ENCODE assay signal across 9 cellular contexts in the genomic region with DNA sequence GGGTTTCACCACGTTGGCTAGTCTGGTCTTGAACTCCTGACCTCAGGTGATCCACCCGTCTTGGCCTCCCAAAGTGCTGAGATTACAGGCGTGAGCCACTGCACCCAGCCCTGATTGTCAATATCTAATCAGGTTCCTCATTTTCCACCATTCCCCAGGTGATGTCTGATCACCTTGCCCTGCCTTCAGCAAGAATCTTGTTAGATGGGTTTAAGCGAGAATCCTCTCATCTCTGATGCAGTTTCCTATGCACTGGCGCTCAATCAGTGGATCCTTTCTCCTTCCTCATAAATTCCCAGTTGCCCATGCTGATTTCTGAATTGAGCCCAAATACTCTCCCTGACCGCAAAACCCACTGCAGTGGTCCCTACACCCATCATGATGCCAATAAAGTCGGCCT. TPM values are rescaled to one million over a fixed set of nuclear protein-coding genes. Genes with fewer than 3 reads are reported as not detected.
A peak's percentile ranks its signal among the peaks of the same experiment; 100 is the strongest.
DNase-seq lines count a peak whose midpoint lies in the region; FAIRE-seq and TF ChIP-seq lines count a peak whose summit lies in the region.
"Had no signal": no experiment of that assay in that cellular context is flagged by ENCODE, and none has a peak within 500 bp of the region (broad histone marks: within the 10 kb centered on the region; RNA-seq: fewer than 3 reads in every experiment).

No MANE protein-coding gene starts in this region.

- no peak overlapping the region for H3K9ac ChIP-seq in mammary epithelial cell (ENCODE audit: insufficient read depth, low read length)

- no TSS peak for BruUV-seq in mammary epithelial cell (replicated peaks; lab: Mats Ljungman, UMichigan)

- DNase-seq in mammary epithelial cell: no peak
- DNase-seq in epidermal melanocyte (ENCODE audit: insufficient read length, low spot score): no peak
- no peak for DNase-seq in GM19239 (ENCODE audit: insufficient read length, low spot score)
- DNase-seq in NCI-H187 treated with DMSO at 0.1 percent for 48 hours (lab: John Stamatoyannopoulos, UW): no peak
- no peak for DNase-seq in stimulated activated CD4-positive, alpha-beta T cell treated with anti-CD3 and anti-CD28 coated beads, Interleukin-2, amount 100 ng/mL, for 24 hours

- H3K36me3 ChIP-seq in HEK293 (ENCODE audit: control insufficient read depth in 2 of 2, insufficient read depth in 1 of 2, low read length in 2 of 2) (peaks cover 0 to 9% of the 10 kb centered on the region in 2 experiments; a peak in 2 of 3 replicates), mammary epithelial cell (ENCODE audit: insufficient read depth, low read length) (no peaks in the 10 kb centered on the region)

- in situ Hi-C loops in mammary epithelial cell (cut with MboI; ENCODE audit: low sequenced_read_pairs in 2 of 2): no loop called here

- peak overlapping the region; percentile 67 for H3K4me2 ChIP-seq in mammary epithelial cell (ENCODE audit: insufficient read depth, low read depth, low read length)

- H3K4me1 ChIP-seq in HEK293 (ENCODE audit: control insufficient read depth, insufficient read depth, low read length) (peaks cover 4% of the 10 kb centered on the region; the same call in 1 of the 2 replicates), mammary epithelial cell (ENCODE audit: insufficient read depth, low read length) (peaks cover 16% of the 10 kb centered on the region), mononuclear cell (ENCODE audit: insufficient read depth, low read length) (peaks cover 25% of the 10 kb centered on the region)

- no peaks in the 10 kb centered on the region for H3K9me3 ChIP-seq in HEK293 (ENCODE audit: control insufficient read depth, insufficient read depth, low read depth, low read length)
- no peaks in the 10 kb centered on the region for H3K9me3 ChIP-seq in mammary epithelial cell (replicated peaks; ENCODE audit: insufficient read depth, low read length)
- H3K9me3 ChIP-seq in mononuclear cell (ENCODE audit: low read depth, low read length): no peaks in the 10 kb centered on the region

- CTCF ChIA-PET in HEK293 (lab: Yijun Ruan, JAX) (interaction anchor here (0.7 to 1.8 kb wide), 6 partner anchors 8 to 36 kb away, joined by 3 to 7 read pairs (median 4); a partner anchor contains a TSS), mammary epithelial cell (lab: Charles Lee; ENCODE audit: low non-redundant PET) (interaction anchor here (0.6 to 1.1 kb wide), 3 partner anchors 21 to 226 kb away, joined by 4 to 6 read pairs (median 4); no protein-coding TSS in a partner anchor)

- TF ChIP-seq CTCF in 22Rv1 (IDR thresholded peaks at IDR 0.05): no peak
- TF ChIP-seq CTCF in HEK293 (tag by site-specific recombination; IDR thresholded peaks at IDR 0.05): no peak
- no peak for TF ChIP-seq CTCF in mammary epithelial cell (conservative IDR thresholded peaks at IDR 0.05 in 1 of 2, IDR thresholded peaks at IDR 0.05 in 1 of 2; ENCODE audit: extremely low read depth in 1 of 2, insufficient read depth in 1 of 2, low read depth in 1 of 2, low read length in 2 of 2)

- H2AFZ ChIP-seq in mammary epithelial cell (ENCODE audit: low read depth, low read length): peak overlapping the region; percentile 85

- no peaks in the 10 kb centered on the region for H4K20me1 ChIP-seq in mammary epithelial cell (ENCODE audit: insufficient read depth, low read length)

- peak overlapping the region; percentile 65; the same call in 1 of the 2 replicates for H3K27ac ChIP-seq in 22Rv1
- H3K27ac ChIP-seq in HEK293 (ENCODE audit: extremely low read depth, low read depth, low read length): no peak overlapping the region
- H3K27ac ChIP-seq in mammary epithelial cell (ENCODE audit: insufficient read depth, low read depth, low read length): no peak overlapping the region

- 50% methylated on average over 7 of the region's 7 CpGs for WGBS in mammary epithelial cell (ENCODE audit: low coverage, missing lambda C conversion rate)

- H3K27me3 ChIP-seq in mammary epithelial cell (ENCODE audit: insufficient read depth, low read length): no peaks in the 10 kb centered on the region
- H3K27me3 ChIP-seq in mononuclear cell (ENCODE audit: insufficient read depth, low read length): no peaks in the 10 kb centered on the region

- dilution Hi-C loops in mammary epithelial cell (cut with HindIII; ENCODE audit: low sequenced_read_pairs): loop anchor here (5.0 to 10.0 kb wide), 2 partner anchors 62 to 96 kb away; a partner anchor contains a TSS

- H3K4me3 ChIP-seq in HEK293 (ENCODE audit: low read depth, low read length): peak overlapping the region; percentile 82
- peak overlapping the region; percentile 82 to 90 (median 86) for H3K4me3 ChIP-seq in mammary epithelial cell (replicated peaks in 1 of 3; ENCODE audit: insufficient read depth in 1 of 3, low read depth in 2 of 3, low read length in 3 of 3)
- H3K4me3 ChIP-seq in mononuclear cell (ENCODE audit: low read length): peak overlapping the region; percentile 97

- peaks cover 49% of the 10 kb centered on the region for H3K79me2 ChIP-seq in mammary epithelial cell (ENCODE audit: insufficient read depth, low read length)

- intact Hi-C loops in mammary epithelial cell (cut with micrococcal nuclease): loop anchor here (1.0 to 5.0 kb wide), 5 partner anchors 20 to 147 kb away; a partner anchor contains a TSS

- POLR2A ChIA-PET in HEK293 (lab: Yijun Ruan, JAX): interaction anchor here (0.7 to 1.6 kb wide), 13 partner anchors 11 to 208 kb away, joined by 3 to 24 read pairs (median 4); a partner anchor contains a TSS

- no peak for FAIRE-seq in GM19239 (lab: Jason Lieb, UNC)
- FAIRE-seq: islet of Langerhans had no signal

TF ChIP-seq in HEK293, 187 proteins besides CTCF, POLR2A, EP300 and RAD21:
- TF ChIP-seq ZNF629 (tag by site-specific recombination; IDR thresholded peaks at IDR 0.05): no peak
- no peak for TF ChIP-seq ZNF302 (tag by site-specific recombination; IDR thresholded peaks at IDR 0.05; ENCODE audit: low read depth)
- TF ChIP-seq ZBTB20 (tag by site-specific recombination; IDR thresholded peaks at IDR 0.05): 0 out of 2 replicates have a peak, but pooled peaks have one; percentile 0
- TF ChIP-seq, protein P1, sequence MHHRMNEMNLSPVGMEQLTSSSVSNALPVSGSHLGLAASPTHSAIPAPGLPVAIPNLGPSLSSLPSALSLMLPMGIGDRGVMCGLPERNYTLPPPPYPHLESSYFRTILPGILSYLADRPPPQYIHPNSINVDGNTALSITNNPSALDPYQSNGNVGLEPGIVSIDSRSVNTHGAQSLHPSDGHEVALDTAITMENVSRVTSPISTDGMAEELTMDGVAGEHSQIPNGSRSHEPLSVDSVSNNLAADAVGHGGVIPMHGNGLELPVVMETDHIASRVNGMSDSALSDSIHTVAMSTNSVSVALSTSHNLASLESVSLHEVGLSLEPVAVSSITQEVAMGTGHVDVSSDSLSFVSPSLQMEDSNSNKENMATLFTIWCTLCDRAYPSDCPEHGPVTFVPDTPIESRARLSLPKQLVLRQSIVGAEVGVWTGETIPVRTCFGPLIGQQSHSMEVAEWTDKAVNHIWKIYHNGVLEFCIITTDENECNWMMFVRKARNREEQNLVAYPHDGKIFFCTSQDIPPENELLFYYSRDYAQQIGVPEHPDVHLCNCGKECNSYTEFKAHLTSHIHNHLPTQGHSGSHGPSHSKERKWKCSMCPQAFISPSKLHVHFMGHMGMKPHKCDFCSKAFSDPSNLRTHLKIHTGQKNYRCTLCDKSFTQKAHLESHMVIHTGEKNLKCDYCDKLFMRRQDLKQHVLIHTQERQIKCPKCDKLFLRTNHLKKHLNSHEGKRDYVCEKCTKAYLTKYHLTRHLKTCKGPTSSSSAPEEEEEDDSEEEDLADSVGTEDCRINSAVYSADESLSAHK (tag by site-specific recombination; IDR thresholded peaks at IDR 0.05): no peak

RNA-seq across cellular contexts. Expression of a gene that starts 0.7 kb away (rescaled TPM):
- total RNA-seq in mammary epithelial cell (10 to 100 TPM; 30.0 to 62.9 TPM), mononuclear cell (11.3 TPM)
- 26.3 TPM for polyA plus RNA-seq in mammary epithelial cell
- 39.8 TPM for polyA minus RNA-seq in mammary epithelial cell

RNA-seq across cellular contexts. Expression of a gene that starts 14.7 kb away (rescaled TPM):
- 100 to 1,000 TPM in 1 of 2 donors, 10 to 100 TPM in 1; 47.8 to 127 TPM for total RNA-seq in mammary epithelial cell
- polyA plus RNA-seq in mammary epithelial cell: 145 TPM
- 192 TPM for polyA minus RNA-seq in mammary epithelial cell
- 48.6 TPM for total RNA-seq in mononuclear cell

RNA-seq across cellular contexts. Expression of a gene that starts 59.9 kb away (rescaled TPM):
- total RNA-seq in mammary epithelial cell (1 to 10 TPM; 1.8 to 3.3 TPM), mononuclear cell (1.5 TPM)
- polyA plus RNA-seq in mammary epithelial cell: 1.1 TPM
- not detected for polyA minus RNA-seq in mammary epithelial cell
